ENCODE assay signal across 8 cellular contexts in the genomic region with DNA sequence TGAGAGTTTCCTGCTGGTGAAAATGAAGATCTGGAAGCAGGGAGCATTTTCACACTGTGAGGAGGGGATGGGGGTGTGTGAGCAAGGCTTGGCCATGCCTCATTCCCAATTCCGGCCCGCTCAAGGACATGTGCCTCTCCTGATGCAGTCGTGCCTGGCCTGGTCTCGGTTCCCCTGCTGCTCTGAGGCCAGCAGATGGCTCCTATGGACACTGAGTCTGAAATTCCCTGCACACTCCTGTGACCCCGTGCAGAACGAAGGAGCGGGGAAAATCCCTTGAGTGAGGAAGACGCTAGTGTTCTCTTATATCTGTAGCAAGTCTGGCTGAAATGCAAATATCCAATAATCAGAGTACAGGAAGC. TPM values are rescaled to one million over a fixed set of nuclear protein-coding genes. Genes with fewer than 3 reads are reported as not detected.
DNase-seq lines count a peak whose midpoint lies in the region; ATAC-seq and TF ChIP-seq lines count a peak whose summit lies in the region.

No MANE protein-coding gene starts in this region.

- H3K9me1 ChIP-seq in IMR-90 (ENCODE audit: insufficient read depth, low read length): 0 out of 2 replicates have a peak, but pooled peaks cover 3% of the 10 kb centered on the region

- H3K9ac ChIP-seq in IMR-90 (ENCODE audit: low read depth, low read length) (no peak overlapping the region; the same call in 1 of the 2 replicates), mucosa of rectum (ENCODE audit: low read depth in 1 of 2, low read length in 2 of 2) (peak overlapping the region in 1 of 2 donors; percentile 92)

- H2BK15ac ChIP-seq in IMR-90 (ENCODE audit: low read depth, low read length): no peak overlapping the region

- no peaks in the 10 kb centered on the region for H4K20me1 ChIP-seq in IMR-90 (ENCODE audit: insufficient read depth, low read length)

- TF ChIP-seq POLR2A in IMR-90 (IDR thresholded peaks at IDR 0.05; ENCODE audit: low read depth, low read length): no peak

- H3K27me3 ChIP-seq in IMR-90 (ENCODE audit: control insufficient read depth, insufficient read depth, low read length): no peaks in the 10 kb centered on the region
- H3K27me3 ChIP-seq in mucosa of rectum (ENCODE audit: control insufficient read depth in 2 of 2, insufficient read depth in 2 of 2, low read length in 2 of 2): no peaks in the 10 kb centered on the region

- peak; percentile 16; the same call in 1 of the 2 replicates for TF ChIP-seq RAD21 in IMR-90 (IDR thresholded peaks at IDR 0.05; ENCODE audit: low read length)

- H3K4me2 ChIP-seq in IMR-90 (ENCODE audit: low read depth, low read length): peak overlapping the region; percentile 66

- H3K14ac ChIP-seq in IMR-90 (replicated peaks; ENCODE audit: low read depth, low read length): no peak overlapping the region; the same call in 1 of the 2 replicates

- H2BK5ac ChIP-seq in IMR-90 (ENCODE audit: low read depth, low read length, poor library complexity, severe bottlenecking): no peak overlapping the region

- H3K56ac ChIP-seq in IMR-90 (ENCODE audit: extremely low read depth, insufficient read depth, low read length): no peak overlapping the region

- in situ Hi-C loops in IMR-90 (cut with MboI; ENCODE audit: low sequenced_read_pairs): no loop called here

- peak overlapping the region; percentile 95 for H2AFZ ChIP-seq in IMR-90 (replicated peaks; ENCODE audit: low read length, poor library complexity)

- peak overlapping the region; percentile 51 to 72; a peak in 2 of 4 replicates for H4K8ac ChIP-seq in IMR-90 (ENCODE audit: low read depth in 2 of 2, low read length in 2 of 2)

- ATAC-seq in IMR-90 (ENCODE audit: low read depth): peak; percentile 60

- no peak overlapping the region for H3K23ac ChIP-seq in IMR-90 (ENCODE audit: low read depth, low read length)

- peak; percentile 35 for TF ChIP-seq CTCF in IMR-90 (conservative IDR thresholded peaks at IDR 0.05; ENCODE audit: low read depth, low read length)
- no peak for TF ChIP-seq CTCF in coronary artery (IDR thresholded peaks at IDR 0.05)

- H3K79me1 ChIP-seq in IMR-90 (ENCODE audit: low read depth in 1 of 2, low read length in 2 of 2): no peaks in the 10 kb centered on the region

- H2AK9ac ChIP-seq in IMR-90 (replicated peaks; ENCODE audit: low read depth, low read length, poor library complexity): no peak overlapping the region

- dilution Hi-C loops in IMR-90 (cut with HindIII; ENCODE audit: low sequenced_read_pairs, unreplicated experiment): no loop called here

- H3K9me3 ChIP-seq in IMR-90 (ENCODE audit: control insufficient read depth, insufficient read depth, low read length) (no peaks in the 10 kb centered on the region), mucosa of rectum (ENCODE audit: control insufficient read depth in 2 of 2, low read length in 2 of 2) (no peaks in the 10 kb centered on the region)

- CTCF ChIA-PET in IMR-90 (lab: Yijun Ruan, JAX): interaction anchor here (1.2 kb wide), 1 partner anchor 10 kb away, joined by 5 read pairs; no protein-coding TSS in a partner anchor

- WGBS in IMR-90 (ENCODE audit: extremely low coverage in 2 of 2, insufficient read length in 1 of 2), 2 experiments: 8% methylated on average over 5 of the region's 8 CpGs; no CpG with 5 or more reads in 1 of the 2 experiments

- H3K36me3 ChIP-seq in IMR-90 (ENCODE audit: control insufficient read depth, insufficient read depth, low read length) (no peaks in the 10 kb centered on the region), mucosa of rectum (ENCODE audit: control insufficient read depth in 2 of 2, insufficient read depth in 2 of 2, low read length in 2 of 2) (peaks cover 0 to 3% of the 10 kb centered on the region in 2 donors)

- H3K4ac ChIP-seq in IMR-90 (ENCODE audit: low read depth, low read length): peak overlapping the region; percentile 46; the same call in 1 of the 2 replicates

- intact Hi-C loops in IMR-90 (cut with micrococcal nuclease): loop anchor here (1.0 kb wide), 3 partner anchors 24 to 177 kb away; no protein-coding TSS in a partner anchor

- H4K91ac ChIP-seq in IMR-90 (ENCODE audit: insufficient read depth, low read depth, low read length): no peak overlapping the region

- H3K4me1 ChIP-seq in IMR-90 (ENCODE audit: control insufficient read depth, insufficient read depth, low read length): peaks cover 2% of the 10 kb centered on the region; the same call in 1 of the 2 replicates
- peaks cover 8 to 15% of the 10 kb centered on the region in 2 donors for H3K4me1 ChIP-seq in mucosa of rectum (ENCODE audit: control insufficient read depth in 2 of 2, insufficient read depth in 2 of 2, low read length in 2 of 2)

- peak overlapping the region; percentile 77; the same call in 1 of the 2 replicates for H3K4me3 ChIP-seq in IMR-90 (ENCODE audit: insufficient read depth, low read depth, low read length)
- peak overlapping the region; percentile 70 for H3K4me3 ChIP-seq in coronary artery
- H3K4me3 ChIP-seq in mucosa of rectum (ENCODE audit: low read length in 2 of 2): peak overlapping the region; percentile 98 to 99

- no peak overlapping the region for H2BK20ac ChIP-seq in IMR-90 (ENCODE audit: low read depth, low read length)

- H3K18ac ChIP-seq in IMR-90 (ENCODE audit: low read depth, low read length): no peak overlapping the region

- H3K27ac ChIP-seq in IMR-90 (ENCODE audit: insufficient read depth, low read length) (peak overlapping the region; percentile 4; the same call in 1 of the 2 replicates), coronary artery (peak overlapping the region; percentile 90 to 94), mucosa of rectum (ENCODE audit: low read depth in 2 of 2, low read length in 2 of 2) (peak overlapping the region; percentile 91 to 94)

- H2BK120ac ChIP-seq in IMR-90 (ENCODE audit: low read depth, low read length): no peak overlapping the region; the same call in 1 of the 2 replicates

- peak; percentile 29 for DNase-seq in D341Med (ENCODE audit: low spot score)
- no peak for DNase-seq in IMR-90
- no peak for DNase-seq in coronary artery (ENCODE audit: low spot score)
- DNase-seq in DMS114 treated with DMSO at 0.1 percent for 48 hours (lab: John Stamatoyannopoulos, UW; ENCODE audit: unreplicated experiment): no peak
- no peak for DNase-seq in stimulated activated CD4-positive, alpha-beta T cell treated with anti-CD3 and anti-CD28 coated beads, Interleukin-4, amount 100 ng/mL, for 4 hours
- DNase-seq in UCSD-AML1 (lab: John Stamatoyannopoulos, UW; ENCODE audit: unreplicated experiment): no peak
- no peak for DNase-seq in EL

- POLR2A ChIA-PET in IMR-90 (lab: Charles Lee; ENCODE audit: unreplicated experiment): interaction anchor here (0.6 kb wide), 1 partner anchor 23 kb away, joined by 4 read pairs; no protein-coding TSS in a partner anchor

- H4K5ac ChIP-seq in IMR-90 (ENCODE audit: low read depth, low read length): no peak overlapping the region

- no TSS peak for BruUV-seq in IMR-90 (replicated peaks; lab: Mats Ljungman, UMichigan)

- H2AK5ac ChIP-seq in IMR-90 (ENCODE audit: low read depth, low read length): no peak overlapping the region

TF ChIP-seq in IMR-90, 13 proteins besides CTCF, POLR2A, EP300 and RAD21:
- TF ChIP-seq MXI1 (IDR thresholded peaks at IDR 0.05; ENCODE audit: borderline replicate concordance, low read depth, low read length) (no peak), SMC3 (IDR thresholded peaks at IDR 0.05; ENCODE audit: low read depth, low read length) (no peak; the same call in 1 of the 2 replicates)
TF ChIP-seq in IMR-90: peak in this region for 0.

RNA-seq across cellular contexts. Expression of a gene that starts 0.4 kb away (rescaled TPM):
- total RNA-seq in IMR-90 (2012; rRNA removed): 0.56 and 0.90 TPM in 2 replicates
- 0.75 and 0.94 TPM in 2 replicates for polyA plus RNA-seq in IMR-90 (2012; rRNA removed)
- 0.04 and 0.12 TPM in 2 replicates for polyA plus RNA-seq in IMR-90 (2012; cell fraction: cytosol; rRNA removed)
- 0.25 and 6.0 TPM in 2 replicates for polyA plus RNA-seq in IMR-90 (2012; cell fraction: nucleus; rRNA removed; ENCODE audit: low replicate concordance)

RNA-seq across cellular contexts. Expression of a gene that starts 39.6 kb away (rescaled TPM):
- 10.2 and 11.9 TPM in 2 replicates for total RNA-seq in IMR-90 (2012; rRNA removed)
- 4.2 and 5.3 TPM in 2 replicates for polyA plus RNA-seq in IMR-90 (2012; rRNA removed)
- polyA plus RNA-seq in IMR-90 (2012; cell fraction: cytosol; rRNA removed): 0.45 and 1.1 TPM in 2 replicates
- 3.2 and 33.1 TPM in 2 replicates for polyA plus RNA-seq in IMR-90 (2012; cell fraction: nucleus; rRNA removed; ENCODE audit: low replicate concordance)

Comparison
In these comparisons a context has a peak if more than half of its experiments do, and no peak if none do; other contexts are left out.
1. H3K27ac ChIP-seq: peak in every context shown above with its lines; median percentile 92 in mucosa of rectum; 92 in coronary artery; 4 in IMR-90.